27 cellular contexts compared by ENCODE assay signal in genomic region chr21:39713905-39714304, GRCh38. TPM values are rescaled to one million over a fixed set of nuclear protein-coding genes. Genes with fewer than 3 reads are reported as not detected.
"Had no signal": no experiment of that assay in that cellular context is flagged by ENCODE, and none has a peak within 500 bp of the region (broad histone marks: within the 10 kb centered on the region; RNA-seq: fewer than 3 reads in every experiment).

No MANE protein-coding gene starts in this region.

- H3K27me3 ChIP-seq: brain microvascular endothelial cell, pancreas, transverse colon had no signal

- H3K27ac Mint-ChIP-seq: activated naive CD4-positive, alpha-beta T cell treated with anti-CD3 and anti-CD28 coated beads, Interleukin-2, amount 10 ng/mL, durations not matched to agents 7 days and 5 days; activated naive CD8-positive, alpha-beta T cell treated with anti-CD3 and anti-CD28 coated beads, Interleukin-2, amount 10 ng/mL, durations not matched to agents 7 days and 5 days; effector memory CD8-positive, alpha-beta T cell; immature natural killer cell had no signal

- H3K4me3 ChIP-seq: gastroesophageal sphincter, lower lobe of right lung, pancreas, psoas muscle, suprapubic skin, transverse colon had no signal

- H3K27ac ChIP-seq: brain microvascular endothelial cell, gastroesophageal sphincter, lower lobe of right lung, pancreas, psoas muscle, suprapubic skin, transverse colon had no signal

- H3K36me3 Mint-ChIP-seq: activated naive CD4-positive, alpha-beta T cell treated with anti-CD3 and anti-CD28 coated beads, Interleukin-2, amount 10 ng/mL, durations not matched to agents 7 days and 5 days; activated naive CD8-positive, alpha-beta T cell treated with anti-CD3 and anti-CD28 coated beads, Interleukin-2, amount 10 ng/mL, durations not matched to agents 7 days and 5 days; immature natural killer cell had no signal

- H3K36me3 ChIP-seq: brain microvascular endothelial cell, gastroesophageal sphincter, lower lobe of right lung, pancreas, suprapubic skin, transverse colon had no signal

- H3K9me3 ChIP-seq: gastroesophageal sphincter, lower lobe of right lung, pancreas, psoas muscle, suprapubic skin, transverse colon had no signal

- ATAC-seq: effector memory CD8-positive, alpha-beta T cell; gastroesophageal sphincter; lower lobe of right lung; pancreas; psoas muscle had no signal

- DNase-seq: activated CD4-positive, alpha-beta T cell treated with anti-CD3 and anti-CD28 coated beads for 4 hours; activated CD4-positive, alpha-beta T cell treated with anti-CD3 and anti-CD28 coated beads, Interleukin-2, amount 50 U/mL, for 4 hours; activated gamma-delta T cell; activated naive CD4-positive, alpha-beta T cell treated with anti-CD3 and anti-CD28 coated beads, Interleukin-2, amount 10 ng/mL, durations not matched to agents 7 days and 5 days; activated naive CD8-positive, alpha-beta T cell treated with anti-CD3 and anti-CD28 coated beads, Interleukin-2, amount 10 ng/mL, durations not matched to agents 7 days and 5 days; amniotic stem cell; brain microvascular endothelial cell; cortex of kidney; effector memory CD8-positive, alpha-beta T cell; erythroblast; hippocampal formation; immature natural killer cell; kidney; lower lobe of right lung; mesendoderm; pancreas; psoas muscle; stimulated activated CD4-positive, alpha-beta T cell treated with anti-CD3 and anti-CD28 coated beads, Interleukin-15, amount 100 ng/mL, for 24 hours; stimulated activated CD4-positive, alpha-beta T cell treated with anti-CD3 and anti-CD28 coated beads, Interleukin-2, amount 100 ng/mL, for 24 hours; stimulated activated naive CD4-positive, alpha-beta T cell; transverse colon had no signal

- H3K27me3 Mint-ChIP-seq: activated naive CD4-positive, alpha-beta T cell treated with anti-CD3 and anti-CD28 coated beads, Interleukin-2, amount 10 ng/mL, durations not matched to agents 7 days and 5 days had no signal

- FAIRE-seq: astrocyte, kidney, pancreas had no signal

- H3K4me3 Mint-ChIP-seq: activated naive CD4-positive, alpha-beta T cell treated with anti-CD3 and anti-CD28 coated beads, Interleukin-2, amount 10 ng/mL, durations not matched to agents 7 days and 5 days; activated naive CD8-positive, alpha-beta T cell treated with anti-CD3 and anti-CD28 coated beads, Interleukin-2, amount 10 ng/mL, durations not matched to agents 7 days and 5 days; effector memory CD8-positive, alpha-beta T cell; immature natural killer cell had no signal

- H3K9me3 Mint-ChIP-seq: activated naive CD4-positive, alpha-beta T cell treated with anti-CD3 and anti-CD28 coated beads, Interleukin-2, amount 10 ng/mL, durations not matched to agents 7 days and 5 days; activated naive CD8-positive, alpha-beta T cell treated with anti-CD3 and anti-CD28 coated beads, Interleukin-2, amount 10 ng/mL, durations not matched to agents 7 days and 5 days; effector memory CD8-positive, alpha-beta T cell; immature natural killer cell had no signal

- H3K4me1 ChIP-seq: gastroesophageal sphincter, lower lobe of right lung, pancreas, psoas muscle, suprapubic skin had no signal

- H3K4me1 Mint-ChIP-seq: activated naive CD4-positive, alpha-beta T cell treated with anti-CD3 and anti-CD28 coated beads, Interleukin-2, amount 10 ng/mL, durations not matched to agents 7 days and 5 days; activated naive CD8-positive, alpha-beta T cell treated with anti-CD3 and anti-CD28 coated beads, Interleukin-2, amount 10 ng/mL, durations not matched to agents 7 days and 5 days; immature natural killer cell had no signal

RNA-seq across cellular contexts. Expression of gene IGSF5, which starts 31.1 kb away (rescaled TPM):
- total RNA-seq: activated naive CD8-positive, alpha-beta T cell treated with anti-CD3 and anti-CD28 coated beads, Interleukin-2, amount 10 ng/mL, durations not matched to agents 7 days and 5 days; chondrocyte; fibroblast of villous mesenchyme; lower lobe of right lung; psoas muscle; T-helper 1 cell treated with Interleukin-12 subunit alpha and Interleukin-12 subunit beta and Interleukin-4 antibody, amounts not matched to agents 30 ng/mL and 1 ng/mL, for 36 hours had no signal
- polyA plus RNA-seq: immature natural killer cell, psoas muscle had no signal
